Comparison of ENCODE assay signal across 9 cellular contexts in the genomic region with DNA sequence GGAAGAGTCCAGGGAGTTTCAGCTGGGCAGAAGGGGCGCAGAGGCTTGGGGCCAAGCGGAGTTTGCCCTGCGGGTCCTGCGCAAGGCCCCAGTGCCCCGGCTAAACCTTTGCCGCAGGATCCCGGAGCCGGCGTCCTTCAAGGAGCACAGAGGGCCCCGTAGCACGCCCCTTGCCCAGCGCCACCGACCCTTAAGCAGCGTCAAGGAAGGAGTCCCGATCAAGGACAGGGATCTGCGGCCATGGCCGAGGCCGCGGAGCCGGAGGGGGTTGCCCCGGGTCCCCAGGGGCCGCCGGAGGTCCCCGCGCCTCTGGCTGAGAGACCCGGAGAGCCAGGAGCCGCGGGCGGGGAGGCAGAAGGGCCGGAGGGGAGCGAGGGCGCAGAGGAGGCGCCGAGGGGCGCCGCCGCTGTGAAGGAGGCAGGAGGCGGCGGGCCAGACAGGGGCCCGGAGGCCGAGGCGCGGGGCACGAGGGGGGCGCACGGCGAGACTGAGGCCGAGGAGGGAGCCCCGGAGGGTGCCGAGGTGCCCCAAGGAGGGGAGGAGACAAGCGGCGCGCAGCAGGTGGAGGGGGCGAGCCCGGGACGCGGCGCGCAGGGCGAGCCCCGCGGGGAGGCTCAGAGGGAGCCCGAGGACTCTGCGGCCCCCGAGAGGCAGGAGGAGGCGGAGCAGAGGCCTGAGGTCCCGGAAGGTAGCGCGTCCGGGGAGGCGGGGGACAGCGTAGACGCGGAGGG. TPM values are rescaled to one million over a fixed set of nuclear protein-coding genes. Genes with fewer than 3 reads are reported as not detected.
A peak's percentile ranks its signal among the peaks of the same experiment; 100 is the strongest.
DNase-seq lines count a peak whose midpoint lies in the region; ATAC-seq and TF ChIP-seq lines count a peak whose summit lies in the region.
"Had no signal": no experiment of that assay in that cellular context is flagged by ENCODE, and none has a peak within 500 bp of the region (broad histone marks: within the 10 kb centered on the region; RNA-seq: fewer than 3 reads in every experiment).

No MANE protein-coding gene starts in this region.

- TF ChIP-seq CTCF in GM12875 (IDR thresholded peaks at IDR 0.05; ENCODE audit: borderline replicate concordance, insufficient read depth, low read depth, low read length) (no peak), breast epithelium (IDR thresholded peaks at IDR 0.05) (no peak)

- in situ Hi-C loops in ACHN (cut with HindIII; ENCODE audit: low pct_ligation_motif_present, low pct_unique_long_range_greater_than_20kb, low sequenced_read_pairs), result no loop called here

- H3K27me3 ChIP-seq in breast epithelium, result peaks cover 0 to 4% of the 10 kb centered on the region in 2 donors
- H3K27me3 ChIP-seq in naive thymus-derived CD4-positive, alpha-beta T cell (ENCODE audit: control insufficient read depth in 2 of 2, insufficient read depth in 2 of 2, low read length in 2 of 2), result peaks cover 3 to 8% of the 10 kb centered on the region in 2 donors

- CTCF ChIA-PET in naive thymus-derived CD4-positive, alpha-beta T cell (lab: Charles Lee), result no interaction called here

- POLR2A ChIA-PET in naive thymus-derived CD4-positive, alpha-beta T cell (lab: Charles Lee), result no interaction called here

- no peak for TF ChIP-seq POLR2A in breast epithelium (IDR thresholded peaks at IDR 0.05)

- ATAC-seq in HG03064 (IDR thresholded peaks at IDR 0.05; ENCODE audit: low read depth, unreplicated experiment) (peak; percentile 53), GM21528 (IDR thresholded peaks at IDR 0.05; ENCODE audit: low FRiP score, unreplicated experiment) (no peak), GM18858 (IDR thresholded peaks at IDR 0.05; ENCODE audit: unreplicated experiment) (no peak)
- ATAC-seq in naive thymus-derived CD4-positive, alpha-beta T cell, result peak; percentile 67

- H3K4me3 ChIP-seq in GM12875 (ENCODE audit: low read depth, low read length) (peak overlapping the region; percentile 97), breast epithelium (peak overlapping the region; percentile 61 to 73 (median 65))
- H3K4me3 ChIP-seq in naive thymus-derived CD4-positive, alpha-beta T cell (ENCODE audit: low read length), result no peak overlapping the region

- peaks cover 33 to 72% (median 47%) of the 10 kb centered on the region in 5 donors for H3K27me3 Mint-ChIP-seq in naive thymus-derived CD4-positive, alpha-beta T cell

- no peaks in the 10 kb centered on the region for H3K9me3 ChIP-seq in breast epithelium
- no peaks in the 10 kb centered on the region for H3K9me3 ChIP-seq in naive thymus-derived CD4-positive, alpha-beta T cell (ENCODE audit: control insufficient read depth in 2 of 3, low read length in 3 of 3)

- no peak for DNase-seq in breast epithelium (ENCODE audit: low spot score in 2 of 2)
- peak in 3 of 9 donors; percentile 8 to 10 (median 10) for DNase-seq in naive thymus-derived CD4-positive, alpha-beta T cell
- no peak for DNase-seq in ACHN
- no peak for DNase-seq in NCI-H2171 (lab: John Stamatoyannopoulos, UW)

- peaks cover 7 to 24% (median 16%) of the 10 kb centered on the region in 7 donors for H3K4me1 Mint-ChIP-seq in naive thymus-derived CD4-positive, alpha-beta T cell

- intact Hi-C loops in breast epithelium (cut with DNase I; ENCODE audit: low total_unique reads), result no loop called here
- intact Hi-C loops in naive thymus-derived CD4-positive, alpha-beta T cell (cut with micrococcal nuclease), result no loop called here

- H3K4me1 ChIP-seq in breast epithelium, result no peaks in the 10 kb centered on the region
- peaks cover 0 to 8% of the 10 kb centered on the region in 2 donors for H3K4me1 ChIP-seq in naive thymus-derived CD4-positive, alpha-beta T cell (ENCODE audit: control insufficient read depth in 2 of 2, insufficient read depth in 2 of 2, low read length in 2 of 2)

- peaks cover 0 to 4% (median 0%) of the 10 kb centered on the region in 5 donors for H3K36me3 Mint-ChIP-seq in naive thymus-derived CD4-positive, alpha-beta T cell

- peak overlapping the region; percentile 78 to 82 for H3K27ac ChIP-seq in breast epithelium
- no peak overlapping the region for H3K27ac ChIP-seq in naive thymus-derived CD4-positive, alpha-beta T cell (ENCODE audit: low read depth, low read length)

- H3K36me3 ChIP-seq in breast epithelium, result no peaks in the 10 kb centered on the region
- no peaks in the 10 kb centered on the region for H3K36me3 ChIP-seq in naive thymus-derived CD4-positive, alpha-beta T cell (ENCODE audit: control insufficient read depth in 2 of 3, insufficient read depth in 3 of 3, low read length in 3 of 3)

- H3K27ac Mint-ChIP-seq in naive thymus-derived CD4-positive, alpha-beta T cell, result no peak overlapping the region

- H3K9me3 Mint-ChIP-seq in naive thymus-derived CD4-positive, alpha-beta T cell, result peaks cover 0 to 3% (median 0%) of the 10 kb centered on the region in 11 donors

- H3K4me3 Mint-ChIP-seq in naive thymus-derived CD4-positive, alpha-beta T cell, result peak overlapping the region in 9 of 10 donors; percentile 17 to 83 (median 70)

RNA-seq across cellular contexts. Expression of a gene that starts 0.5 kb away (rescaled TPM):
- 10 to 100 TPM in 2 of 3 donors, 1 to 10 TPM in 1; 10.0 to 34.1 (median 14.4) TPM for total RNA-seq in breast epithelium
- under 1 TPM in 4 of 5 experiments, not detected in 1; 0.19 to 0.56 (median 0.28) TPM for total RNA-seq in naive thymus-derived CD4-positive, alpha-beta T cell
- under 1 TPM in 1 of 2 donors, not detected in 1; 0.12 TPM for polyA plus RNA-seq in naive thymus-derived CD4-positive, alpha-beta T cell
- total RNA-seq: endothelial cell of umbilical vein had no signal
- polyA plus RNA-seq: endothelial cell of umbilical vein had no signal

RNA-seq across cellular contexts. Expression of a gene that starts 54.4 kb away (rescaled TPM):
- 10 to 100 TPM; 30.1 to 73.0 (median 47.9) TPM for total RNA-seq in breast epithelium
- 1 to 10 TPM; 3.0 to 8.1 (median 4.9) TPM for total RNA-seq in naive thymus-derived CD4-positive, alpha-beta T cell
- polyA plus RNA-seq in naive thymus-derived CD4-positive, alpha-beta T cell, result 10 to 100 TPM; 12.6 to 15.3 TPM

Comparison
In these comparisons a context has a peak if more than half of its experiments do, and no peak if none do; other contexts are left out.
1. ATAC-seq: peak in HG03064 (single experiment) and naive thymus-derived CD4-positive, alpha-beta T cell (single experiment); none in GM21528 (single experiment) and GM18858 (single experiment).
2. RNA of a gene that starts 0.5 kb away (total RNA-seq): 10.0 to 34.1 TPM in breast epithelium; 0.19 to 0.56 TPM in naive thymus-derived CD4-positive, alpha-beta T cell; every median in the first group is over 4 times any median in the second.